Comparison of ENCODE assay signal across 17 cellular contexts in the genomic region with DNA sequence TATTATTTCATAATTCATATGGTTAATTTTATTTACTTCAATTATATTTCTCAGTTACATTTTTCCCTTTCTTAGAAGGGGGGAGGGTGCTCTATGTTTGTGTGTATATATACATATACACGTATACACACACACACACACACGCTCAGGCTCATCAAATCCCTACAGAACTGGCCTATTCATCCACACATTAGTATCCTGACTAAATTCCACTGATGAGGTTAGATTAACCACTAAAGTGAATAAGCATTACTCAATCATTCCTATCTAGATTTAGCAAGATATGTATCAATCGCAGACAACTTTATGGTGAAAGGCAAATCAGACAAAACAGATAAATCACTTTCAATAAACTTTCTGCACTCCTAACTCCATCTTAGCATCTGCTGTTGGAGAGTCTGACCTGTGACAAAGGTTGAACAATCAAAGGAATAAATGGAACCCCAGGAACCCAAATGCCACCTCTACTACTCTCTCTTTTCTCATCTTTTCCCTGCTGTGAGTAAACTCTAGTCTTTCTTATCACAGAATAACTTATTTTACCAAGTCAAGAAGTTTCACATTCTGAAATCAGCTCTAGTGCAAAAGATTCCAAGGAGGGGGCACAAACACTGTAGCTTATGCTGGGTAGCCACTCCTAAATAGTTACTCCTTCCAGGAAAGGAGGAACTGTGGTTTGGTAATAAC.
A peak's percentile ranks its signal among the peaks of the same experiment; 100 is the strongest.
DNase-seq lines count a peak whose midpoint lies in the region; ATAC-seq and TF ChIP-seq lines count a peak whose summit lies in the region.
"Had no signal": no experiment of that assay in that cellular context is flagged by ENCODE, and none has a peak within 500 bp of the region (broad histone marks: within the 10 kb centered on the region; RNA-seq: fewer than 3 reads in every experiment).

No MANE protein-coding gene starts in this region.

- TF ChIP-seq CTCF in WTC11 (IDR thresholded peaks at IDR 0.05) (no peak), CD14-positive monocyte (IDR thresholded peaks at IDR 0.05) (no peak)

- intact Hi-C loops in CD14-positive monocyte (cut with micrococcal nuclease), result no loop called here
- intact Hi-C loops in cardiac septum (cut with DNase I), result no loop called here

- no peaks in the 10 kb centered on the region for H3K4me1 Mint-ChIP-seq in WTC11
- H3K4me1 Mint-ChIP-seq in activated naive CD8-positive, alpha-beta T cell treated with anti-CD3 and anti-CD28 coated beads for 36 hours, result peaks cover 22% of the 10 kb centered on the region
- peaks cover 19% of the 10 kb centered on the region for H3K4me1 Mint-ChIP-seq in stimulated activated naive CD8-positive, alpha-beta T cell treated with anti-CD3 and anti-CD28 coated beads, Interleukin-15, Interleukin-2, amounts not matched to agents 100 ng/mL and 50 ng/mL, for 24 hours (ENCODE audit: low read depth)
- no peaks in the 10 kb centered on the region for H3K4me1 Mint-ChIP-seq in CD14-positive monocyte

- peaks cover 0 to 10% of the 10 kb centered on the region in 2 donors for H3K36me3 Mint-ChIP-seq in activated naive CD4-positive, alpha-beta T cell treated with anti-CD3 and anti-CD28 coated beads, Interleukin-2, amount 50 U/mL, for 72 hours
- no peaks in the 10 kb centered on the region for H3K36me3 Mint-ChIP-seq in WTC11
- H3K36me3 Mint-ChIP-seq in activated naive CD8-positive, alpha-beta T cell treated with anti-CD3 and anti-CD28 coated beads for 36 hours, result peaks cover 11% of the 10 kb centered on the region
- H3K36me3 Mint-ChIP-seq in stimulated activated naive CD8-positive, alpha-beta T cell treated with anti-CD3 and anti-CD28 coated beads, Interleukin-15, Interleukin-2, amounts not matched to agents 100 ng/mL and 50 ng/mL, for 24 hours (ENCODE audit: low read depth), result peaks cover 19% of the 10 kb centered on the region
- H3K36me3 Mint-ChIP-seq in CD14-positive monocyte, result peaks cover 24 to 25% of the 10 kb centered on the region in 2 donors

- peak; percentile 43 to 86 for ATAC-seq in activated naive CD4-positive, alpha-beta T cell treated with anti-CD3 and anti-CD28 coated beads, Interleukin-2, amount 50 U/mL, for 72 hours
- no peak for ATAC-seq in WTC11
- ATAC-seq: CD8-positive, alpha-beta T cell; K562 had no signal

- H3K4me3 Mint-ChIP-seq in WTC11 (no peak overlapping the region), CD14-positive monocyte (no peak overlapping the region)
- H3K4me3 Mint-ChIP-seq in activated naive CD8-positive, alpha-beta T cell treated with anti-CD3 and anti-CD28 coated beads for 36 hours, result peak overlapping the region; percentile 15
- H3K4me3 Mint-ChIP-seq in stimulated activated naive CD8-positive, alpha-beta T cell treated with anti-CD3 and anti-CD28 coated beads, Interleukin-15, Interleukin-2, amounts not matched to agents 100 ng/mL and 50 ng/mL, for 24 hours, result no peak overlapping the region
- H3K4me3 Mint-ChIP-seq: CD8-positive, alpha-beta T cell had no signal

- peak overlapping the region in 1 of 2 donors; percentile 58 for H3K27ac Mint-ChIP-seq in activated naive CD4-positive, alpha-beta T cell treated with anti-CD3 and anti-CD28 coated beads, Interleukin-2, amount 50 U/mL, for 72 hours
- H3K27ac Mint-ChIP-seq in WTC11, result 0 out of 2 replicates have a peak overlapping the region, but pooled peaks have one; percentile 4
- H3K27ac Mint-ChIP-seq in activated naive CD8-positive, alpha-beta T cell treated with anti-CD3 and anti-CD28 coated beads for 36 hours, result peak overlapping the region; percentile 82
- H3K27ac Mint-ChIP-seq in stimulated activated naive CD8-positive, alpha-beta T cell treated with anti-CD3 and anti-CD28 coated beads, Interleukin-15, Interleukin-2, amounts not matched to agents 100 ng/mL and 50 ng/mL, for 24 hours, result peak overlapping the region; percentile 69
- H3K27ac Mint-ChIP-seq in CD14-positive monocyte, result no peak overlapping the region
- H3K27ac Mint-ChIP-seq: CD8-positive, alpha-beta T cell had no signal

- POLR2A ChIA-PET in WTC11 (lab: Charles Lee), result no interaction called here

- no peaks in the 10 kb centered on the region for H3K27me3 Mint-ChIP-seq in WTC11 (ENCODE audit: low read depth)
- H3K27me3 Mint-ChIP-seq in activated naive CD8-positive, alpha-beta T cell treated with anti-CD3 and anti-CD28 coated beads for 36 hours, result no peaks in the 10 kb centered on the region
- no peaks in the 10 kb centered on the region for H3K27me3 Mint-ChIP-seq in stimulated activated naive CD8-positive, alpha-beta T cell treated with anti-CD3 and anti-CD28 coated beads, Interleukin-15, Interleukin-2, amounts not matched to agents 100 ng/mL and 50 ng/mL, for 24 hours
- H3K27me3 Mint-ChIP-seq in CD14-positive monocyte (ENCODE audit: low read depth in 3 of 3), result no peaks in the 10 kb centered on the region

- no peaks in the 10 kb centered on the region for H3K9me3 Mint-ChIP-seq in activated naive CD4-positive, alpha-beta T cell treated with anti-CD3 and anti-CD28 coated beads, Interleukin-2, amount 50 U/mL, for 72 hours
- H3K9me3 Mint-ChIP-seq in WTC11 (no peaks in the 10 kb centered on the region), CD14-positive monocyte (peaks cover 0 to 2% (median 0%) of the 10 kb centered on the region in 7 donors)
- no peaks in the 10 kb centered on the region for H3K9me3 Mint-ChIP-seq in activated naive CD8-positive, alpha-beta T cell treated with anti-CD3 and anti-CD28 coated beads for 36 hours
- no peaks in the 10 kb centered on the region for H3K9me3 Mint-ChIP-seq in stimulated activated naive CD8-positive, alpha-beta T cell treated with anti-CD3 and anti-CD28 coated beads, Interleukin-15, Interleukin-2, amounts not matched to agents 100 ng/mL and 50 ng/mL, for 24 hours
- H3K9me3 Mint-ChIP-seq: CD8-positive, alpha-beta T cell had no signal

- no peak for DNase-seq in activated naive CD4-positive, alpha-beta T cell treated with anti-CD3 and anti-CD28 coated beads, Interleukin-2, amount 50 U/mL, for 72 hours (ENCODE audit: low spot score in 2 of 2)
- no peak for DNase-seq in activated naive CD4-positive, alpha-beta T cell treated with Interleukin-2 at 50 U/mL for 16 hours
- no peak for DNase-seq in WTC11 (ENCODE audit: low spot score)
- no peak for DNase-seq in activated naive CD8-positive, alpha-beta T cell treated with anti-CD3 and anti-CD28 coated beads for 36 hours
- DNase-seq in CD14-positive monocyte (ENCODE audit: low spot score), result no peak
- DNase-seq in cardiac septum (ENCODE audit: low spot score), result no peak
- DNase-seq: BE2C; CD8-positive, alpha-beta T cell; DND-41; GF-D8; GOT3; NCI-H1092 treated with DMSO at 0.1 percent for 48 hours; NCI-H1694 treated with DMSO at 0.1 percent for 48 hours; NCI-H345; NCI-H526 treated with DMSO at 0.1 percent for 48 hours had no signal

- CTCF ChIA-PET in WTC11 (lab: Charles Lee), result no interaction called here

TF ChIP-seq in WTC11, 78 proteins besides CTCF, POLR2A, EP300 and RAD21 (continues in another document):
- TF ChIP-seq RELA (CRISPR knock-in tag; IDR thresholded peaks at IDR 0.05; ENCODE audit: borderline replicate concordance) (no peak), CREM (CRISPR knock-in tag; IDR thresholded peaks at IDR 0.05) (no peak)
- TF ChIP-seq, protein P1, sequence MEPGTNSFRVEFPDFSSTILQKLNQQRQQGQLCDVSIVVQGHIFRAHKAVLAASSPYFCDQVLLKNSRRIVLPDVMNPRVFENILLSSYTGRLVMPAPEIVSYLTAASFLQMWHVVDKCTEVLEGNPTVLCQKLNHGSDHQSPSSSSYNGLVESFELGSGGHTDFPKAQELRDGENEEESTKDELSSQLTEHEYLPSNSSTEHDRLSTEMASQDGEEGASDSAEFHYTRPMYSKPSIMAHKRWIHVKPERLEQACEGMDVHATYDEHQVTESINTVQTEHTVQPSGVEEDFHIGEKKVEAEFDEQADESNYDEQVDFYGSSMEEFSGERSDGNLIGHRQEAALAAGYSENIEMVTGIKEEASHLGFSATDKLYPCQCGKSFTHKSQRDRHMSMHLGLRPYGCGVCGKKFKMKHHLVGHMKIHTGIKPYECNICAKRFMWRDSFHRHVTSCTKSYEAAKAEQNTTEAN (CRISPR knock-in tag; IDR thresholded peaks at IDR 0.05), result no peak
- TF ChIP-seq, protein P2, sequence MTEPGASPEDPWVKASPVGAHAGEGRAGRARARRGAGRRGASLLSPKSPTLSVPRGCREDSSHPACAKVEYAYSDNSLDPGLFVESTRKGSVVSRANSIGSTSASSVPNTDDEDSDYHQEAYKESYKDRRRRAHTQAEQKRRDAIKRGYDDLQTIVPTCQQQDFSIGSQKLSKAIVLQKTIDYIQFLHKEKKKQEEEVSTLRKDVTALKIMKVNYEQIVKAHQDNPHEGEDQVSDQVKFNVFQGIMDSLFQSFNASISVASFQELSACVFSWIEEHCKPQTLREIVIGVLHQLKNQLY (CRISPR knock-in tag; IDR thresholded peaks at IDR 0.05), result no peak
- TF ChIP-seq, protein P3, sequence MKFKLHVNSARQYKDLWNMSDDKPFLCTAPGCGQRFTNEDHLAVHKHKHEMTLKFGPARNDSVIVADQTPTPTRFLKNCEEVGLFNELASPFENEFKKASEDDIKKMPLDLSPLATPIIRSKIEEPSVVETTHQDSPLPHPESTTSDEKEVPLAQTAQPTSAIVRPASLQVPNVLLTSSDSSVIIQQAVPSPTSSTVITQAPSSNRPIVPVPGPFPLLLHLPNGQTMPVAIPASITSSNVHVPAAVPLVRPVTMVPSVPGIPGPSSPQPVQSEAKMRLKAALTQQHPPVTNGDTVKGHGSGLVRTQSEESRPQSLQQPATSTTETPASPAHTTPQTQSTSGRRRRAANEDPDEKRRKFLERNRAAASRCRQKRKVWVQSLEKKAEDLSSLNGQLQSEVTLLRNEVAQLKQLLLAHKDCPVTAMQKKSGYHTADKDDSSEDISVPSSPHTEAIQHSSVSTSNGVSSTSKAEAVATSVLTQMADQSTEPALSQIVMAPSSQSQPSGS (CRISPR knock-in tag; IDR thresholded peaks at IDR 0.05; ENCODE audit: borderline replicate concordance, low read depth), result no peak
- TF ChIP-seq, protein P4, sequence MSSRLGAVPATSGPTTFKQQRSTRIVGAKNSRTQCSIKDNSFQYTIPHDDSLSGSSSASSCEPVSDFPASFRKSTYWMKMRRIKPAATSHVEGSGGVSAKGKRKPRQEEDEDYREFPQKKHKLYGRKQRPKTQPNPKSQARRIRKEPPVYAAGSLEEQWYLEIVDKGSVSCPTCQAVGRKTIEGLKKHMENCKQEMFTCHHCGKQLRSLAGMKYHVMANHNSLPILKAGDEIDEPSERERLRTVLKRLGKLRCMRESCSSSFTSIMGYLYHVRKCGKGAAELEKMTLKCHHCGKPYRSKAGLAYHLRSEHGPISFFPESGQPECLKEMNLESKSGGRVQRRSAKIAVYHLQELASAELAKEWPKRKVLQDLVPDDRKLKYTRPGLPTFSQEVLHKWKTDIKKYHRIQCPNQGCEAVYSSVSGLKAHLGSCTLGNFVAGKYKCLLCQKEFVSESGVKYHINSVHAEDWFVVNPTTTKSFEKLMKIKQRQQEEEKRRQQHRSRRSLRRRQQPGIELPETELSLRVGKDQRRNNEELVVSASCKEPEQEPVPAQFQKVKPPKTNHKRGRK (CRISPR knock-in tag; IDR thresholded peaks at IDR 0.05; ENCODE audit: borderline replicate concordance), result no peak

Comparison
In these comparisons a context has a peak if more than half of its experiments do, and no peak if none do; other contexts are left out.
1. H3K27ac Mint-ChIP-seq: peak in WTC11 (single experiment), activated naive CD8-positive, alpha-beta T cell treated with anti-CD3 and anti-CD28 coated beads for 36 hours (single experiment) and stimulated activated naive CD8-positive, alpha-beta T cell treated with anti-CD3 and anti-CD28 coated beads, Interleukin-15, Interleukin-2, amounts not matched to agents 100 ng/mL and 50 ng/mL, for 24 hours (single experiment); none in CD14-positive monocyte (0 of 7).